In the genomic region with DNA sequence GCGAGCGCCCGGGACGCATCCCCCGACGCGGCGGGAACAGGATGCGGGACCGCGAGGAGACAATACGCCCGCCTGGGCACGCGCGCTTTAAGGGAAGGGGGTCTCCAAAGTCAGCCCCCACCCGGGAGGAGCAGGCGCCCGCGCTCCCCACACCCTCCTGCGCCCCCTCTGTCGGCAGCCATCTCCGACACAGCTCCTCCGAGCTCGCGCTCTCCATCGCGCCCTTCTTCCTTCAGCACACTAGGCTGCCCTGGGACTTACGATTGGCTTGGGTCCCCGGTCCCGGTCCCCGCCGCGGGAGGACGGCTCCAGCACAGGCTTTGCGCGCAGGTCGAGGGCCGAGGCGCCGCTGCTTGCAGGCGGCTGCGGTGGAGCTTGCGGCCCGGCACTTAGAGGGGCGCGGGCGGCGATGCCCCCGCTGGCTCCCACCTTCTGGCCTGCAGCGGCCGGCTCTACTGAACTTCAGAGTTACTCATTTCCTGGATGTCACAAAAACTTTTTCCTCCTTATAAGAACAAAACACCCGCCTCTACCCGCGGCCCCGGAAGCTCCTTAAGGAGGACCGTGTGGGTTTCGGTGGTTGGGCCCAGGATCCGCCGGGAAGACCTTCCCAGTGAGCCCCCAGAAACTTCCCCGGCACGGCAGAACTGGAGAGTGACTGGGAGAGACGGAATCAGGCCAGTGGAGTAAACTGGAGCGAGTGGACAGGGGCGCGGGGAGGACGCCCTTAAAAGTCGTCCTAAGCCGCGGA, we compare ENCODE assay signal across 7 cellular contexts. TPM values are rescaled to one million over a fixed set of nuclear protein-coding genes. Genes with fewer than 3 reads are reported as not detected.
DNase-seq lines count a peak whose midpoint lies in the region; ATAC-seq and TF ChIP-seq lines count a peak whose summit lies in the region.

TSS of gene ITPRIP (minus strand) at position 481 of the 751 bp plus-strand sequence. CDS start 22,414 bp downstream, outside the sequence.

- peak; percentile 71 for ATAC-seq in GM18498 (IDR thresholded peaks at IDR 0.05; ENCODE audit: unreplicated experiment)
- ATAC-seq in left colon, result peak; percentile 77

- peaks cover 26% of the 10 kb centered on the region for H3K36me3 Mint-ChIP-seq in HFFc6 (ENCODE audit: low read depth)

- TF ChIP-seq POLR2A in NB4 (IDR thresholded peaks at IDR 0.05; ENCODE audit: extremely low read depth, insufficient read length), result peak; percentile 81

- peaks cover 63% of the 10 kb centered on the region for H3K4me1 Mint-ChIP-seq in HFFc6 (ENCODE audit: low read depth)

- H3K9me3 Mint-ChIP-seq in HFFc6, result no peaks in the 10 kb centered on the region

- DNase-seq in HFFc6, result peak; percentile 70
- DNase-seq in NB4 (ENCODE audit: low read depth), result peak; percentile 91
- DNase-seq in activated CD4-positive, alpha-beta T cell treated with anti-CD3 and anti-CD28 coated beads for 1 hour, result peak; percentile 59
- peak; percentile 93 for DNase-seq in choroid plexus epithelial cell (ENCODE audit: low read depth)
- peak; percentile 77 to 82 for DNase-seq in left colon
- peak; percentile 67 for DNase-seq in stimulated activated CD4-positive, alpha-beta T cell treated with anti-CD3 and anti-CD28 coated beads, Interleukin-4, amount 100 ng/mL, for 1 hour

- H3K27ac Mint-ChIP-seq in HFFc6, result peak within 1 kb of the TSS; percentile 98

- H3K4me3 ChIP-seq in NB4 (ENCODE audit: low read depth, low read length) (peak within 1 kb of the TSS; percentile 83), choroid plexus epithelial cell (ENCODE audit: low read depth, low read length) (peak within 1 kb of the TSS; percentile 98)

- intact Hi-C loops in left colon (cut with DNase I, micrococcal nuclease), result no loop called here

- H3K4me3 Mint-ChIP-seq in HFFc6, result peak within 1 kb of the TSS; percentile 91

- H3K27me3 Mint-ChIP-seq in HFFc6 (ENCODE audit: insufficient read depth), result peaks cover 3% of the 10 kb centered on the region; the same call in 1 of the 2 replicates

- TF ChIP-seq CTCF in HFFc6 (IDR thresholded peaks at IDR 0.05) (peak; percentile 49; the same call in 1 of the 2 replicates), NB4 (IDR thresholded peaks at IDR 0.05; ENCODE audit: low read depth, low read length) (no peak), choroid plexus epithelial cell (conservative IDR thresholded peaks at IDR 0.05; ENCODE audit: low read depth, low read length) (peak; percentile 36)

RNA-seq across cellular contexts. Expression of gene ITPRIP, which starts in this region (rescaled TPM):
- total RNA-seq in HFFc6 (2021; fragmentation: NEBNext Ultra II Directional; extraction: Animal tissue kit (Norgen Biotek cat#: 25700)), result 10 to 100 TPM; 23.9 to 34.7 (median 29.7) TPM
- 1 to 10 TPM; 5.0 to 5.1 TPM for total RNA-seq in left colon

Comparison
In these comparisons a context has a peak if more than half of its experiments do, and no peak if none do; other contexts are left out.
1. Peak in every context shown above with its lines: DNase-seq, ATAC-seq and H3K4me3 ChIP-seq.
2. RNA of gene ITPRIP (total RNA-seq): 23.9 to 34.7 TPM in HFFc6; 5.0 to 5.1 TPM in left colon; every median in the first group is over 4 times any median in the second.